In genomic region chr13:50936681-50937080, GRCh38 we compare ENCODE assay signal across 19 cellular contexts. TPM values are rescaled to one million over a fixed set of nuclear protein-coding genes. Genes with fewer than 3 reads are reported as not detected.
DNase-seq lines count a peak whose midpoint lies in the region; ATAC-seq, FAIRE-seq and TF ChIP-seq lines count a peak whose summit lies in the region.
"Had no signal": no experiment of that assay in that cellular context is flagged by ENCODE, and none has a peak within 500 bp of the region (broad histone marks: within the 10 kb centered on the region; RNA-seq: fewer than 3 reads in every experiment).

No MANE protein-coding gene starts in this region.

- DNase-seq in CD14-positive monocyte (ENCODE audit: low spot score): peak; percentile 54
- peak; percentile 86 for DNase-seq in MV-4-11 (lab: John Stamatoyannopoulos, UW)
- DNase-seq in cardiac fibroblast (ENCODE audit: low read depth in 2 of 2): peak; percentile 50 to 61
- peak; percentile 52 for DNase-seq in mesenchymal stem cell
- DNase-seq in D721Med (ENCODE audit: insufficient read length, low spot score): no peak
- no peak for DNase-seq in DMS 273 treated with DMSO at 0.1 percent for 48 hours (lab: John Stamatoyannopoulos, UW)
- no peak for DNase-seq in COLO668 (lab: John Stamatoyannopoulos, UW; ENCODE audit: unreplicated experiment)
- DNase-seq: activated CD4-positive, alpha-beta T cell treated with anti-CD3 and anti-CD28 coated beads, Interleukin-2, amount 50 U/mL, for 4 hours; activated gamma-delta T cell treated with Interleukin-2 at 50 U/mL for 16 hours; CD8-positive, alpha-beta memory T cell; DND-41; glutamatergic neuron; MG63; NCI-H2081 treated with DMSO at 0.1 percent for 48 hours; NCI-H510A; SHP77 had no signal

- no peak for FAIRE-seq in D721Med (lab: Jason Lieb, UNC)

- peaks cover 1% of the 10 kb centered on the region for H3K79me1 ChIP-seq in mesenchymal stem cell (replicated peaks; ENCODE audit: low read length, poor library complexity, severe bottlenecking)

- no peak overlapping the region for H2BK15ac ChIP-seq in mesenchymal stem cell (ENCODE audit: low read depth, poor library complexity, severe bottlenecking)

- H2AFZ ChIP-seq in mesenchymal stem cell (ENCODE audit: low read depth, low read length): no peak overlapping the region

- H4K91ac ChIP-seq in mesenchymal stem cell (ENCODE audit: low read length): no peak overlapping the region

- H3K9me3 Mint-ChIP-seq in CD14-positive monocyte: peaks cover 0 to 4% (median 0%) of the 10 kb centered on the region in 7 donors
- H3K9me3 Mint-ChIP-seq: CD8-positive, alpha-beta memory T cell had no signal

- H3K27me3 Mint-ChIP-seq in CD14-positive monocyte (ENCODE audit: low read depth in 3 of 3): no peaks in the 10 kb centered on the region
- H3K27me3 Mint-ChIP-seq: CD8-positive, alpha-beta memory T cell; stimulated activated memory B cell treated with anti-CD40 and anti-IgM and Interleukin-4, amounts not matched to agents 10 μg/mL and 1 μg/mL and 100 μg/mL, for 72 hours had no signal

- H2BK5ac ChIP-seq in mesenchymal stem cell (ENCODE audit: low read depth, low read length, poor library complexity, severe bottlenecking): no peak overlapping the region

- WGBS in mesenchymal stem cell: 88% methylated on average over 2 of the region's 2 CpGs

- H3K27ac Mint-ChIP-seq in CD14-positive monocyte: peak overlapping the region; percentile 1 to 94 (median 82)
- H3K27ac Mint-ChIP-seq: stimulated activated memory B cell treated with anti-CD40 and anti-IgM and Interleukin-4, amounts not matched to agents 10 μg/mL and 1 μg/mL and 100 μg/mL, for 72 hours had no signal

- peaks cover 58 to 60% of the 10 kb centered on the region in 2 donors for H3K36me3 Mint-ChIP-seq in CD14-positive monocyte

- H3K9me3 ChIP-seq in mesenchymal stem cell (ENCODE audit: control insufficient read depth, low read length): no peaks in the 10 kb centered on the region

- TF ChIP-seq CTCF in CD14-positive monocyte (IDR thresholded peaks at IDR 0.05): no peak
- no peak for TF ChIP-seq CTCF in cardiac fibroblast (IDR thresholded peaks at IDR 0.05; ENCODE audit: low read depth, low read length)
- no peak for TF ChIP-seq CTCF in D721Med (IDR thresholded peaks at IDR 0.05; ENCODE audit: insufficient read depth, missing control alignments)

- H3K27me3 ChIP-seq in mesenchymal stem cell (ENCODE audit: control insufficient read depth in 1 of 2, insufficient read depth in 1 of 2, low read length in 2 of 2): no peaks in the 10 kb centered on the region
- H3K27me3 ChIP-seq: MG63 had no signal

- no peak overlapping the region for H4K8ac ChIP-seq in mesenchymal stem cell (ENCODE audit: low read length)

- H3K4me3 ChIP-seq in cardiac fibroblast (replicated peaks in 1 of 2; ENCODE audit: low read depth in 2 of 2, low read length in 2 of 2) (no peak overlapping the region), mesenchymal stem cell (ENCODE audit: insufficient read depth in 1 of 2, low read depth in 1 of 2, low read length in 2 of 2) (no peak overlapping the region)
- H3K4me3 ChIP-seq: MG63 had no signal

- H3K4me2 ChIP-seq in mesenchymal stem cell (ENCODE audit: low read length, poor library complexity, severe bottlenecking): no peak overlapping the region

- H2AK5ac ChIP-seq in mesenchymal stem cell (ENCODE audit: low read length, severe bottlenecking): no peak overlapping the region

- intact Hi-C loops in CD14-positive monocyte (cut with micrococcal nuclease): no loop called here

- no peak overlapping the region for H3K14ac ChIP-seq in mesenchymal stem cell (ENCODE audit: low read length in 2 of 2)

- H2BK120ac ChIP-seq in mesenchymal stem cell (ENCODE audit: low read depth, low read length): no peak overlapping the region

- H3K23ac ChIP-seq in mesenchymal stem cell (ENCODE audit: low read length in 2 of 2): no peak overlapping the region

- H3K18ac ChIP-seq in mesenchymal stem cell (ENCODE audit: low read depth in 1 of 2, low read length in 2 of 2): no peak overlapping the region

- H3K4me3 Mint-ChIP-seq in CD14-positive monocyte: no peak overlapping the region
- H3K4me3 Mint-ChIP-seq: CD8-positive, alpha-beta memory T cell; stimulated activated memory B cell treated with anti-CD40 and anti-IgM and Interleukin-4, amounts not matched to agents 10 μg/mL and 1 μg/mL and 100 μg/mL, for 72 hours had no signal

- H3K4me1 ChIP-seq in mesenchymal stem cell (ENCODE audit: control insufficient read depth, insufficient read depth, low read depth, low read length): no peaks in the 10 kb centered on the region

- no peak overlapping the region for H3K4ac ChIP-seq in mesenchymal stem cell (ENCODE audit: low read depth in 1 of 2, low read length in 2 of 2)

- peak overlapping the region; percentile 7 for H3K9ac ChIP-seq in mesenchymal stem cell (ENCODE audit: low read length)

- H3K4me1 Mint-ChIP-seq in CD14-positive monocyte: peaks cover 31% of the 10 kb centered on the region

- no peak overlapping the region for H3K27ac ChIP-seq in mesenchymal stem cell (ENCODE audit: low read length, poor library complexity, severe bottlenecking)
- H3K27ac ChIP-seq: VCaP had no signal

- ATAC-seq in GM19455 (IDR thresholded peaks at IDR 0.05; ENCODE audit: unreplicated experiment): no peak
- ATAC-seq: stimulated activated memory B cell treated with anti-CD40 and anti-IgM and Interleukin-4, amounts not matched to agents 10 μg/mL and 1 μg/mL and 100 μg/mL, for 72 hours had no signal

- peaks cover 3 to 60% of the 10 kb centered on the region in 2 experiments for H3K36me3 ChIP-seq in mesenchymal stem cell (ENCODE audit: control insufficient read depth in 1 of 2, insufficient read depth in 2 of 2, low read depth in 1 of 2, low read length in 2 of 2)

- H2BK12ac ChIP-seq in mesenchymal stem cell (ENCODE audit: low read length in 2 of 2): no peak overlapping the region

RNA-seq across cellular contexts. Expression of gene RNASEH2B, which starts 27.1 kb away (rescaled TPM):
- 10 to 100 TPM; 65.9 to 71.5 TPM for polyA plus RNA-seq in CD14-positive monocyte
- polyA plus RNA-seq in mesenchymal stem cell (2013, experiment 1 of 2): 33.5 TPM
- polyA plus RNA-seq in mesenchymal stem cell (2013, experiment 2 of 2): 35.4 TPM

Comparison
In these comparisons a context has a peak if more than half of its experiments do, and no peak if none do; other contexts are left out.
1. DNase-seq: peak in CD14-positive monocyte (single experiment), MV-4-11 (single experiment), cardiac fibroblast (2 of 2) and mesenchymal stem cell (single experiment); none in D721Med (single experiment), DMS 273 treated with DMSO at 0.1 percent for 48 hours (single experiment) and COLO668 (single experiment).